ENCODE assay signal across 30 cellular contexts in the genomic region with DNA sequence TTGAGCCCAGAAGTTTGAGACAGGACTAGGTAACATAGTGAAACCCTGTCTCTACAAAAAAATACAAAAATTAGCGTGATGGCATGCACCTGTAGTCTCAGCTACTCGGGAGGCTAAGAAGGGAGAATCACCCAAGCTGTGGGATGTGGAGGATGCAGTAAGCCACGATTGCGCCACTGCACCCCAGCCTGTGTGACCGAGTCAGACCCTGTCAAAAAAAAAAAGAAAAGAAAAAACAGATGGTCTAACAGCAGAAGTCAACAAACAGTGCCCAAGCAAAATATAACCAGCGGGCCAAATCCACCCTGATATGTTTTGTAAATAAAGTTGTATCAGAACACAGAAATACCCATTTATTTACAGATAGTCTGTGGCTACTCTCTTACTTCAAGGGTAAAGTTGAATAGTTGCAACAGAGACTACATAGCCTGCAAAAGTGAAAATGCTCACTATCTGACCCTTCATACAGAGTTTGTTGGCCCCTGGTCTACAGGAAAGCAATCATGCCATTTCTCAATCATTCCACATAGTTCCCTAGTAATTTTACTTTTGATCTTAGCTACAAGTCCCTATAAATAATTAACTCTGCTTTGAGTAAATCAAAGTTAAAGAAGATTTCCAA.
"Had no signal": no experiment of that assay in that cellular context is flagged by ENCODE, and none has a peak within 500 bp of the region (broad histone marks: within the 10 kb centered on the region; RNA-seq: fewer than 3 reads in every experiment).

No MANE protein-coding gene starts in this region.

- H3K4me1 Mint-ChIP-seq: activated CD4-positive, alpha-beta T cell treated with anti-CD3 and anti-CD28 coated beads for 36 hours; naive B cell had no signal

- H3K27me3 Mint-ChIP-seq: activated CD4-positive, alpha-beta T cell treated with anti-CD3 and anti-CD28 coated beads for 36 hours; activated naive CD8-positive, alpha-beta T cell; naive B cell; progenitor cell of endocrine pancreas; stimulated activated naive B cell treated with anti-CD40 and anti-IgM and Interleukin-4, amounts not matched to agents 10 μg/mL and 1 μg/mL and 100 μg/mL, for 72 hours had no signal

- H3K4me3 ChIP-seq: adrenal gland, ascending aorta, heart right ventricle, left ventricle myocardium inferior, ovary, sigmoid colon, smooth muscle cell, stomach, thyroid gland had no signal

- DNase-seq: activated CD4-positive, alpha-beta T cell treated with anti-CD3 and anti-CD28 coated beads for 36 hours; activated CD4-positive, alpha-beta T cell treated with anti-CD3 and anti-CD28 coated beads, Interleukin-2, amount 50 U/mL, for 4 hours; activated CD4-positive, CD25-positive, alpha-beta regulatory T cell; activated effector memory CD4-positive, alpha-beta T cell treated with Interleukin-2 at 50 U/mL for 16 hours; activated naive CD4-positive, alpha-beta T cell treated with Interleukin-2 at 50 U/mL for 16 hours; activated T-cell treated with anti-CD3 and anti-CD28 coated beads for 4 hours; adrenal gland; brain microvascular endothelial cell; cortex of kidney; foreskin melanocyte; heart right ventricle; left ventricle myocardium inferior; naive B cell; ovary; retina; sigmoid colon; stimulated activated CD4-positive, alpha-beta T cell treated with anti-CD3 and anti-CD28 coated beads, Interleukin-1b, Interleukin-23, amount 100 ng/mL, for 48 hours; stimulated activated CD4-positive, alpha-beta T cell treated with anti-CD3 and anti-CD28 coated beads, Interleukin-4, amount 100 ng/mL, for 4 hours; stimulated activated CD8-positive, alpha-beta memory T cell treated with anti-CD3 and anti-CD28 coated beads, Interleukin-4, amount 100 ng/mL, for 48 hours; stimulated activated naive B cell treated with anti-CD40 and anti-IgM and Interleukin-4, amounts not matched to agents 10 μg/mL and 1 μg/mL and 100 μg/mL, for 72 hours; stomach; T-helper 1 cell; thyroid gland had no signal

- H3K4me3 Mint-ChIP-seq: activated CD4-positive, alpha-beta T cell treated with anti-CD3 and anti-CD28 coated beads for 36 hours; activated naive CD8-positive, alpha-beta T cell; mesothelial cell of epicardium; naive B cell; stimulated activated naive B cell treated with anti-CD40 and anti-IgM and Interleukin-4, amounts not matched to agents 10 μg/mL and 1 μg/mL and 100 μg/mL, for 72 hours; T-helper 2 cell treated with Interferon-gamma antibody and Interleukin-4, amounts not matched to agents 5 μg/mL and 100 μg/mL, for 36 hours had no signal

- H3K27ac Mint-ChIP-seq: activated CD4-positive, alpha-beta T cell treated with anti-CD3 and anti-CD28 coated beads for 36 hours; activated naive CD8-positive, alpha-beta T cell; mesothelial cell of epicardium; naive B cell; progenitor cell of endocrine pancreas; stimulated activated naive B cell treated with anti-CD40 and anti-IgM and Interleukin-4, amounts not matched to agents 10 μg/mL and 1 μg/mL and 100 μg/mL, for 72 hours; T-helper 2 cell treated with Interferon-gamma antibody and Interleukin-4, amounts not matched to agents 5 μg/mL and 100 μg/mL, for 36 hours had no signal

- ATAC-seq: activated CD4-positive, alpha-beta T cell treated with anti-CD3 and anti-CD28 coated beads for 36 hours; esophagus mucosa; heart right ventricle had no signal

- H3K9me3 ChIP-seq: adrenal gland, ascending aorta, ovary, thyroid gland had no signal

- H3K27me3 ChIP-seq: adrenal gland, ascending aorta, brain microvascular endothelial cell, heart right ventricle, ovary, sigmoid colon, stomach, thyroid gland had no signal

- H3K36me3 ChIP-seq: adrenal gland, ascending aorta, brain microvascular endothelial cell, heart right ventricle, left ventricle myocardium inferior, ovary, sigmoid colon, stomach, thyroid gland had no signal

- H3K4me1 ChIP-seq: adrenal gland, ascending aorta, heart right ventricle, left ventricle myocardium inferior, sigmoid colon, stomach, thyroid gland had no signal

- H3K36me3 Mint-ChIP-seq: activated naive CD8-positive, alpha-beta T cell; mesothelial cell of epicardium; naive B cell; stimulated activated naive B cell treated with anti-CD40 and anti-IgM and Interleukin-4, amounts not matched to agents 10 μg/mL and 1 μg/mL and 100 μg/mL, for 72 hours had no signal

- H3K27ac ChIP-seq: adrenal gland, ascending aorta, brain microvascular endothelial cell, heart right ventricle, left ventricle myocardium inferior, ovary, sigmoid colon, stomach, thyroid gland had no signal
